Comparison of ENCODE assay signal across 23 cellular contexts in genomic region chr16:14464192-14464591, GRCh38.
"Had no signal": no experiment of that assay in that cellular context is flagged by ENCODE, and none has a peak within 500 bp of the region (broad histone marks: within the 10 kb centered on the region; RNA-seq: fewer than 3 reads in every experiment).

No MANE protein-coding gene starts in this region.

- DNase-seq: IMR-90, Kasumi-1, MV-4-11, NCI-H1048, NCI-H1105, NCI-H1417, NCI-H1436 treated with DMSO at 0.1 percent for 48 hours, NCI-H1694, NCI-H187 treated with DMSO at 0.1 percent for 48 hours, NCI-H2029 treated with DMSO at 0.1 percent for 48 hours, NCI-H2171 treated with DMSO at 0.1 percent for 48 hours, NCI-H446, NCI-H510A, NCI-H524 treated with DMSO at 0.1 percent for 48 hours, NCI-H69, NCI-H774, Right ventricle myocardium superior, RPMI8226, SIG-M5 had no signal

- H3K27me3 ChIP-seq: SJSA1 had no signal

- FAIRE-seq: RCC 7860 had no signal

- H3K27ac ChIP-seq: KMS-11, SJSA1, SK-N-MC had no signal

- H3K36me3 ChIP-seq: SJSA1 had no signal

- H3K4me2 ChIP-seq: KMS-11 had no signal

- H3K4me3 ChIP-seq: SJSA1, SK-N-MC had no signal

- H3K9ac ChIP-seq: KMS-11 had no signal
